In genomic region chr10:128036746-128037542, GRCh38 we compare ENCODE assay signal across 17 cellular contexts.
DNase-seq lines count a peak whose midpoint lies in the region; ATAC-seq and TF ChIP-seq lines count a peak whose summit lies in the region.
"Had no signal": no experiment of that assay in that cellular context is flagged by ENCODE, and none has a peak within 500 bp of the region (broad histone marks: within the 10 kb centered on the region; RNA-seq: fewer than 3 reads in every experiment).

No MANE protein-coding gene starts in this region.

- intact Hi-C loops in mammary epithelial cell (cut with micrococcal nuclease) (loop anchor here (1.0 kb wide), 1 partner anchor 27 kb away; no protein-coding TSS in a partner anchor), esophagus squamous epithelium (cut with DNase I) (loop anchor here (5.0 kb wide), 1 partner anchor 35 kb away; no protein-coding TSS in a partner anchor)
- intact Hi-C loops in activated naive CD4-positive, alpha-beta T cell treated with anti-CD3 and anti-CD28 coated beads for 36 hours (cut with micrococcal nuclease): no loop called here

- no peaks in the 10 kb centered on the region for H3K36me3 Mint-ChIP-seq in activated naive CD4-positive, alpha-beta T cell treated with anti-CD3 and anti-CD28 coated beads for 36 hours (ENCODE audit: low read depth)
- H3K36me3 Mint-ChIP-seq: activated naive CD8-positive, alpha-beta T cell had no signal

- H3K4me1 Mint-ChIP-seq in activated naive CD4-positive, alpha-beta T cell treated with anti-CD3 and anti-CD28 coated beads for 36 hours (ENCODE audit: low read depth): peaks cover 3% of the 10 kb centered on the region

- no peak for TF ChIP-seq POLR2A in esophagus squamous epithelium (IDR thresholded peaks at IDR 0.05)

- no TSS peak for BruUV-seq in mammary epithelial cell (replicated peaks; lab: Mats Ljungman, UMichigan)

- DNase-seq in HT-29 (ENCODE audit: low spot score) (peak; percentile 19), mammary epithelial cell (peak; percentile 56), kidney tubule cell (ENCODE audit: low spot score) (peak; percentile 66), esophagus squamous epithelium (lab: John Stamatoyannopoulos, UW) (no peak)
- DNase-seq in activated naive CD4-positive, alpha-beta T cell treated with anti-CD3 and anti-CD28 coated beads for 36 hours: no peak
- no peak for DNase-seq in activated CD4-positive, alpha-beta T cell treated with anti-CD3 and anti-CD28 coated beads for 4 hours
- DNase-seq: GF-D8; NCI-H187; NK-92 treated with Interleukin-12 subunit alpha and Interleukin-12 subunit beta, amount 100 ng/mL, for 24 hours; stimulated activated CD4-positive, alpha-beta T cell treated with anti-CD3 and anti-CD28 coated beads, Interleukin-12 subunit alpha, Interleukin-12 subunit beta, amount 100 ng/mL, for 4 hours; T-helper 2 cell had no signal

- ATAC-seq in HG02884 (IDR thresholded peaks at IDR 0.05; ENCODE audit: unreplicated experiment): no peak
- ATAC-seq: K562 had no signal

- no peak for TF ChIP-seq CTCF in mammary epithelial cell (conservative IDR thresholded peaks at IDR 0.05 in 1 of 2, IDR thresholded peaks at IDR 0.05 in 1 of 2; ENCODE audit: extremely low read depth in 1 of 2, insufficient read depth in 1 of 2, low read depth in 1 of 2, low read length in 2 of 2)
- TF ChIP-seq CTCF in esophagus squamous epithelium (IDR thresholded peaks at IDR 0.05): no peak

- H3K27me3 Mint-ChIP-seq in activated naive CD4-positive, alpha-beta T cell treated with anti-CD3 and anti-CD28 coated beads for 36 hours (ENCODE audit: low read depth): no peaks in the 10 kb centered on the region
- H3K27me3 Mint-ChIP-seq: activated naive CD8-positive, alpha-beta T cell had no signal

- H3K27ac ChIP-seq in ACC112 (ENCODE audit: low read depth, low read length) (peak overlapping the region; percentile 37; the same call in 1 of the 2 replicates), mammary epithelial cell (ENCODE audit: insufficient read depth, low read depth, low read length) (no peak overlapping the region), esophagus squamous epithelium (no peak overlapping the region)
- H3K27ac ChIP-seq: BLaER1, vagina had no signal

- H4K20me1 ChIP-seq in mammary epithelial cell (ENCODE audit: insufficient read depth, low read length): no peaks in the 10 kb centered on the region
- H4K20me1 ChIP-seq: BLaER1 had no signal

- H3K4me3 ChIP-seq in ACC112 (ENCODE audit: low read depth, low read length) (no peak overlapping the region), mammary epithelial cell (replicated peaks in 1 of 3; ENCODE audit: insufficient read depth in 1 of 3, low read depth in 2 of 3, low read length in 3 of 3) (no peak overlapping the region), esophagus squamous epithelium (no peak overlapping the region)
- H3K4me3 ChIP-seq: BLaER1, K562, vagina had no signal

- H3K4me3 Mint-ChIP-seq in activated naive CD4-positive, alpha-beta T cell treated with anti-CD3 and anti-CD28 coated beads for 36 hours: no peak overlapping the region
- H3K4me3 Mint-ChIP-seq: activated naive CD8-positive, alpha-beta T cell had no signal

- CTCF ChIA-PET in mammary epithelial cell (lab: Charles Lee; ENCODE audit: low non-redundant PET): interaction anchor here (0.6 to 1.9 kb wide), 3 partner anchors 32 to 1752 kb away, joined by 4 to 15 read pairs (median 7); no protein-coding TSS in a partner anchor
- CTCF ChIA-PET in activated naive CD4-positive, alpha-beta T cell treated with anti-CD3 and anti-CD28 coated beads for 36 hours (lab: Charles Lee): interaction anchor here (1.0 to 6.6 kb wide), 9 partner anchors 10 to 151 kb away, joined by 3 to 281 read pairs (median 17); no protein-coding TSS in a partner anchor

- peaks cover 9% of the 10 kb centered on the region for H3K4me1 ChIP-seq in ACC112 (ENCODE audit: control insufficient read depth, insufficient read depth, low read length, unreplicated experiment)
- H3K4me1 ChIP-seq in mammary epithelial cell (ENCODE audit: insufficient read depth, low read length): peaks cover 8% of the 10 kb centered on the region
- H3K4me1 ChIP-seq in esophagus squamous epithelium: peaks cover 0 to 10% (median 0%) of the 10 kb centered on the region in 3 donors
- H3K4me1 ChIP-seq: vagina had no signal

- H3K79me2 ChIP-seq in ACC112 (ENCODE audit: control insufficient read depth, insufficient read depth, low read length, unreplicated experiment) (no peaks in the 10 kb centered on the region), mammary epithelial cell (ENCODE audit: insufficient read depth, low read length) (no peaks in the 10 kb centered on the region)

- in situ Hi-C loops in mammary epithelial cell (cut with MboI; ENCODE audit: low sequenced_read_pairs in 2 of 2): no loop called here

- no peak overlapping the region for H3K27ac Mint-ChIP-seq in activated naive CD4-positive, alpha-beta T cell treated with anti-CD3 and anti-CD28 coated beads for 36 hours
- H3K27ac Mint-ChIP-seq: activated naive CD8-positive, alpha-beta T cell had no signal

- peak overlapping the region; percentile 1 for H3K4me2 ChIP-seq in mammary epithelial cell (ENCODE audit: insufficient read depth, low read depth, low read length)
- H3K4me2 ChIP-seq: BLaER1 had no signal

- H3K27me3 ChIP-seq in ACC112 (ENCODE audit: insufficient read depth, low read length): no peaks in the 10 kb centered on the region
- H3K27me3 ChIP-seq in mammary epithelial cell (ENCODE audit: insufficient read depth, low read length): no peaks in the 10 kb centered on the region
- H3K27me3 ChIP-seq in esophagus squamous epithelium: no peaks in the 10 kb centered on the region
- H3K27me3 ChIP-seq: BLaER1, vagina had no signal

- no peak overlapping the region for H2AFZ ChIP-seq in ACC112 (ENCODE audit: low read length, unreplicated experiment)
- H2AFZ ChIP-seq in mammary epithelial cell (ENCODE audit: low read depth, low read length): peak overlapping the region; percentile 35

- H3K9me3 Mint-ChIP-seq in activated naive CD4-positive, alpha-beta T cell treated with anti-CD3 and anti-CD28 coated beads for 36 hours: no peaks in the 10 kb centered on the region

- WGBS in mammary epithelial cell (ENCODE audit: low coverage, missing lambda C conversion rate): 70% methylated on average over 14 of the region's 14 CpGs
- 72 to 74% methylated on average over 13 to 14 of the region's 14 CpGs for WGBS in esophagus squamous epithelium, 2 donors

- no peak overlapping the region for H3K9ac ChIP-seq in mammary epithelial cell (ENCODE audit: insufficient read depth, low read length)
- H3K9ac ChIP-seq: BLaER1 had no signal

- no peaks in the 10 kb centered on the region for H3K9me3 ChIP-seq in mammary epithelial cell (replicated peaks; ENCODE audit: insufficient read depth, low read length)
- H3K9me3 ChIP-seq in esophagus squamous epithelium: no peaks in the 10 kb centered on the region
- H3K9me3 ChIP-seq: BLaER1, vagina had no signal

- dilution Hi-C loops in mammary epithelial cell (cut with HindIII; ENCODE audit: low sequenced_read_pairs): no loop called here

- no peaks in the 10 kb centered on the region for H3K36me3 ChIP-seq in ACC112 (ENCODE audit: insufficient read depth, low read length)
- H3K36me3 ChIP-seq in mammary epithelial cell (ENCODE audit: insufficient read depth, low read length): no peaks in the 10 kb centered on the region
- H3K36me3 ChIP-seq in esophagus squamous epithelium: no peaks in the 10 kb centered on the region
- H3K36me3 ChIP-seq: BLaER1, vagina had no signal

Comparison
In these comparisons a context has a peak if more than half of its experiments do, and no peak if none do; other contexts are left out.
1. DNase-seq: peak in HT-29 (single experiment), mammary epithelial cell (single experiment) and kidney tubule cell (single experiment); none in activated naive CD4-positive, alpha-beta T cell treated with anti-CD3 and anti-CD28 coated beads for 36 hours (single experiment), esophagus squamous epithelium (single experiment) and activated CD4-positive, alpha-beta T cell treated with anti-CD3 and anti-CD28 coated beads for 4 hours (0 of 2).